Comparison of ENCODE assay signal across 8 cellular contexts in the genomic region with DNA sequence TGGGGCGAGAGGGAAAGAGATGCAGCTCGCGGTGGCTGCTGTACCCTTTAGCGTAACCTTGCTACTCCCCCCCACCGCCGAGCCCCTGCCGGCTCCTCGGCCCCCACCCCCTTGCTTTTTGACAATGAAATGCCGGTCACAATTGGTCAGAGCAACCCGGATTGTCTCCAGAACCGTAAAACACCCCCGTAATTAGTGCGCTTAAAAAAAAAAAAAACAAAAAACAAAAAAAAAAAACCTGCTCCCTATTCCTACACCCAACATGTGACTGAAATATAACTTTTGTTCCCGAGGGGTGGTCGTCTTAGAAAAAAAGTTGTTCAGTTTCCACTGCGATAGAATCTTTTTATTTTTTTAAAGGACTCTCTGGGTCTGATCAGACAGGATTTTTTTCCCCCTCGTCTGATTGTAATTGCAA. TPM values are rescaled to one million over a fixed set of nuclear protein-coding genes. Genes with fewer than 3 reads are reported as not detected.
DNase-seq lines count a peak whose midpoint lies in the region; ATAC-seq, FAIRE-seq and TF ChIP-seq lines count a peak whose summit lies in the region.

No MANE protein-coding gene starts in this region.

- no peaks in the 10 kb centered on the region for H3K9me1 ChIP-seq in K562 (ENCODE audit: control insufficient read depth, insufficient read depth, low read length)

- H3K27ac ChIP-seq in AG04450 (ENCODE audit: low read depth, low read length) (peak overlapping the region; percentile 97), K562 (ENCODE audit: extremely low read depth, low read depth, low read length) (peak overlapping the region; percentile 99), mesendoderm (ENCODE audit: low read depth, low read length) (peak overlapping the region; percentile 100)

- H3K4ac ChIP-seq in mesendoderm (ENCODE audit: low read depth, low read length), result peak overlapping the region; percentile 100

- H3K4me1 ChIP-seq in K562 (replicated peaks in 1 of 2; ENCODE audit: control insufficient read depth in 2 of 2, insufficient read depth in 2 of 2, low read length in 2 of 2), result peaks cover 0 to 5% of the 10 kb centered on the region in 2 experiments; a peak in 3 of 5 replicates
- peaks cover 14% of the 10 kb centered on the region for H3K4me1 ChIP-seq in mesendoderm (ENCODE audit: control insufficient read depth, low read depth, low read length)

- TF ChIP-seq EP300 in K562 (IDR thresholded peaks at IDR 0.05; ENCODE audit: low read length), result no peak

- 3% methylated on average over 7 of the region's 17 CpGs for WGBS in K562 (ENCODE audit: insufficient coverage, low coverage, missing lambda C conversion rate)
- no CpG with 5 or more reads among the region's 17 CpGs for WGBS in mesendoderm (ENCODE audit: extremely low coverage, insufficient coverage, low lambda C conversion rate)

- no peak for TF ChIP-seq POLR2A in K562 (conservative IDR thresholded peaks at IDR 0.05)

- H4K20me1 ChIP-seq in K562 (replicated peaks; ENCODE audit: control insufficient read depth, insufficient read depth, low read length), result no peaks in the 10 kb centered on the region

- POLR2A ChIA-PET in AG04450 (lab: Yijun Ruan, JAX) (interaction anchor here (0.7 to 1.6 kb wide), 7 partner anchors 39 to 148 kb away, joined by 3 to 7 read pairs (median 4); no protein-coding TSS in a partner anchor), K562 (lab: Yijun Ruan, JAX) (interaction anchor here (0.6 kb wide), 1 partner anchor 1268 kb away, joined by 3 read pairs; no protein-coding TSS in a partner anchor)

- in situ Hi-C loops in K562 (cut with MboI) (no loop called here), G401 (cut with HindIII; ENCODE audit: low sequenced_read_pairs) (no loop called here)

- H3K27me3 ChIP-seq in AG04450 (ENCODE audit: control insufficient read depth, insufficient read depth, low read length) (no peaks in the 10 kb centered on the region), K562 (ENCODE audit: control insufficient read depth in 2 of 2, insufficient read depth in 2 of 2, low read length in 2 of 2) (no peaks in the 10 kb centered on the region), mesendoderm (ENCODE audit: insufficient read depth, low read length, poor library complexity) (no peaks in the 10 kb centered on the region)

- no TSS peak for BruUV-seq in K562 (replicated peaks; lab: Mats Ljungman, UMichigan)

- H3K4me3 ChIP-seq in AG04450 (ENCODE audit: low read depth, low read length), result peak overlapping the region; percentile 97
- peak overlapping the region; percentile 78 for H3K4me3 ChIP-seq in Jurkat, Clone E6-1 (ENCODE audit: low read length)
- H3K4me3 ChIP-seq in K562, result peak overlapping the region; percentile 77
- H3K4me3 ChIP-seq in mesendoderm (ENCODE audit: low read length), result peak overlapping the region; percentile 92

- H3K79me1 ChIP-seq in mesendoderm (ENCODE audit: low read length), result peaks cover 18% of the 10 kb centered on the region

- CTCF ChIA-PET in AG04450 (lab: Charles Lee) (interaction anchor here (1.7 kb wide), 1 partner anchor 383 kb away, joined by 7 read pairs; no protein-coding TSS in a partner anchor), K562 (lab: Yijun Ruan, JAX; ENCODE audit: low intra/inter-chr PET ratio) (no interaction called here)

- 0 out of 2 replicates have a peak overlapping the region, but pooled peaks have one; percentile 71 for H2AFZ ChIP-seq in K562 (ENCODE audit: low read depth, low read length)

- FAIRE-seq in K562 (lab: Jason Lieb, UNC), result no peak

- H3K79me2 ChIP-seq in K562 (ENCODE audit: control insufficient read depth, insufficient read depth, low read length) (peaks cover 51% of the 10 kb centered on the region), mesendoderm (ENCODE audit: control insufficient read depth, insufficient read depth, low read length) (peaks cover 29% of the 10 kb centered on the region)

- ATAC-seq in K562, result 0 out of 3 replicates have a peak, but pooled peaks have one; percentile 2

- H3K56ac ChIP-seq in mesendoderm (ENCODE audit: low read length), result peak overlapping the region; percentile 95

- H3K4me2 ChIP-seq in K562 (ENCODE audit: insufficient read depth, low read length) (peak overlapping the region; percentile 91), mesendoderm (ENCODE audit: low read length) (peak overlapping the region; percentile 75)

- H3K18ac ChIP-seq in mesendoderm (ENCODE audit: low read length), result peak overlapping the region; percentile 100

- TF ChIP-seq CTCF in AG04450 (IDR thresholded peaks at IDR 0.05; ENCODE audit: low read depth, low read length) (no peak), K562 (IDR thresholded peaks at IDR 0.05 in 2 of 3, conservative IDR thresholded peaks at IDR 0.05 in 1 of 3; ENCODE audit: insufficient read depth in 2 of 3, low read depth in 1 of 3, low read length in 3 of 3) (no peak)

- H4K8ac ChIP-seq in mesendoderm (ENCODE audit: low read depth, low read length), result peak overlapping the region; percentile 30

- H4K5ac ChIP-seq in mesendoderm (ENCODE audit: low read length), result no peak overlapping the region

- H3K9ac ChIP-seq in K562 (ENCODE audit: insufficient read depth in 1 of 2, low read depth in 2 of 2, low read length in 2 of 2) (peak overlapping the region; percentile 82 to 95), mesendoderm (ENCODE audit: low read length) (peak overlapping the region; percentile 93)

- DNase-seq in AG04450 (ENCODE audit: low read depth, low spot score) (no peak), K562 (ENCODE audit: extremely low read depth in 1 of 4, low spot score in 3 of 4) (peak in 3 of 4 experiments; percentile 18 to 22 (median 21)), mesendoderm (no peak), A172 (ENCODE audit: low spot score) (no peak), ecto neural progenitor cell (ENCODE audit: low spot score) (no peak), G401 (ENCODE audit: low spot score) (no peak)
- DNase-seq in Jurkat, Clone E6-1 (ENCODE audit: low read depth, low spot score), result no peak
- no peak for DNase-seq in central memory CD4-positive, alpha-beta T cell

- peak overlapping the region; percentile 51 for H2BK5ac ChIP-seq in mesendoderm (ENCODE audit: low read length)

- no peak overlapping the region for H2AK5ac ChIP-seq in mesendoderm (ENCODE audit: low read length)

- no peaks in the 10 kb centered on the region for H3K36me3 ChIP-seq in K562 (ENCODE audit: control insufficient read depth, insufficient read depth, low read length)
- H3K36me3 ChIP-seq in mesendoderm (ENCODE audit: control insufficient read depth, insufficient read depth, low read length), result no peaks in the 10 kb centered on the region

- intact Hi-C loops in K562 (cut with micrococcal nuclease), result loop anchor here (5.0 kb wide), 1 partner anchor 147 kb away; no protein-coding TSS in a partner anchor

- H2BK15ac ChIP-seq in mesendoderm (replicated peaks; ENCODE audit: low read depth), result no peak overlapping the region

- no peaks in the 10 kb centered on the region for H3K9me3 ChIP-seq in AG04450 (ENCODE audit: control insufficient read depth, insufficient read depth, low read length)
- H3K9me3 ChIP-seq in K562 (replicated peaks; ENCODE audit: control insufficient read depth, insufficient read depth, low read depth, low read length), result no peaks in the 10 kb centered on the region; the same call in 1 of the 2 replicates

- H2BK120ac ChIP-seq in mesendoderm (ENCODE audit: low read depth, low read length), result no peak overlapping the region

- H3K23ac ChIP-seq in mesendoderm (ENCODE audit: low read length), result no peak overlapping the region

- no peak for TF ChIP-seq RAD21 in K562 (CRISPR knock-in tag; conservative IDR thresholded peaks at IDR 0.05 in 1 of 2, IDR thresholded peaks at IDR 0.05 in 1 of 2)

TF ChIP-seq in K562, 482 proteins besides CTCF, POLR2A, EP300 and RAD21 (continues in another document):
- TF ChIP-seq, protein P1, sequence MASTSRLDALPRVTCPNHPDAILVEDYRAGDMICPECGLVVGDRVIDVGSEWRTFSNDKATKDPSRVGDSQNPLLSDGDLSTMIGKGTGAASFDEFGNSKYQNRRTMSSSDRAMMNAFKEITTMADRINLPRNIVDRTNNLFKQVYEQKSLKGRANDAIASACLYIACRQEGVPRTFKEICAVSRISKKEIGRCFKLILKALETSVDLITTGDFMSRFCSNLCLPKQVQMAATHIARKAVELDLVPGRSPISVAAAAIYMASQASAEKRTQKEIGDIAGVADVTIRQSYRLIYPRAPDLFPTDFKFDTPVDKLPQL (IDR thresholded peaks at IDR 0.05; ENCODE audit: extremely low read depth, insufficient read length), result no peak

RNA-seq across cellular contexts. Expression of a gene that starts 0.8 kb away (rescaled TPM):
- polyA plus RNA-seq in AG04450 (2011; rRNA removed) (7.9 and 8.7 TPM in 2 replicates), K562 (2011; rRNA removed) (3.1 and 3.9 TPM in 2 replicates), K562 (2014; fragmentation: Illumina TruSeq; extraction: Trizol) (5.6 and 5.8 TPM in 2 replicates), K562 (2014; fragmentation: Nextera tagmentation; extraction: Ambion mirVana) (1 to 10 TPM in 1 of 2 experiments, under 1 TPM in 1; 0.81 to 1.8 TPM), K562 (2014; rRNA removed) (3.9 and 4.1 TPM in 2 replicates)
- polyA minus RNA-seq in AG04450 (2011; rRNA and poly(A)+ RNA removed), result 24.8 and 25.9 TPM in 2 replicates
- polyA plus RNA-seq in Jurkat, Clone E6-1 (2012; ENCODE audit: insufficient read depth, insufficient read length), result 6.6 TPM
- total RNA-seq in K562 (2011; cell fraction: chromatin; rRNA removed; ENCODE audit: low replicate concordance), result 9.4 and 9.8 TPM in 2 replicates
- 5.7 and 6.3 TPM in 2 replicates for total RNA-seq in K562 (2011; cell fraction: nucleolus; rRNA removed)
- total RNA-seq in K562 (2011; cell fraction: nucleoplasm; rRNA removed), result 4.8 and 14.7 TPM in 2 replicates
- total RNA-seq in K562 (2014; rRNA removed) (3.4 and 4.6 TPM in 2 replicates), K562 (2014; rRNA removed; fragmentation: Illumina TruSeq; extraction: Trizol) (4.1 and 5.1 TPM in 2 replicates), K562 (2015; rRNA removed; fragmentation: Illumina TruSeq; extraction: Trizol) (6.4 and 6.6 TPM in 2 replicates), K562 (2021) (10.6 and 12.7 TPM in 2 replicates)
- polyA plus RNA-seq in K562 (2011; cell fraction: cytosol; rRNA removed), result 2.1 and 2.9 TPM in 2 replicates
- polyA plus RNA-seq in K562 (2011; cell fraction: nucleus; rRNA removed), result 5.8 and 8.2 TPM in 2 replicates
- 4.0 and 5.5 TPM in 2 replicates for polyA plus RNA-seq in K562 (2012)
- polyA minus RNA-seq in K562 (2011; rRNA and poly(A)+ RNA removed), result 7.4 and 7.5 TPM in 2 replicates
- polyA minus RNA-seq in K562 (2011; cell fraction: cytosol; rRNA and poly(A)+ RNA removed), result 4.9 and 5.4 TPM in 2 replicates
- 9.3 and 15.8 TPM in 2 replicates for polyA minus RNA-seq in K562 (2011; cell fraction: nucleus; rRNA and poly(A)+ RNA removed)
- 6.9 TPM for polyA plus RNA-seq in mesendoderm (2013, experiment 1 of 2)
- polyA plus RNA-seq in mesendoderm (2013, experiment 2 of 2), result 7.1 TPM
- total RNA-seq in A172 (2014; rRNA removed; shearing (Covaris generic)), result 1.9 and 2.6 TPM in 2 replicates
- total RNA-seq in G401 (2014; rRNA removed; shearing (Covaris generic)), result 1.3 and 1.8 TPM in 2 replicates

Comparison
In these comparisons a context has a peak if more than half of its experiments do, and no peak if none do; other contexts are left out.
1. DNase-seq: peak in K562 (3 of 4); none in AG04450 (single experiment), Jurkat, Clone E6-1 (single experiment), mesendoderm (single experiment), A172 (single experiment), ecto neural progenitor cell (single experiment), central memory CD4-positive, alpha-beta T cell (single experiment) and G401 (single experiment).
2. Peak in every context shown above with its lines, with median percentiles within 50 percentile points of each other: H3K27ac ChIP-seq and H3K4me3 ChIP-seq.